14 cellular contexts compared by ENCODE assay signal in the genomic region with DNA sequence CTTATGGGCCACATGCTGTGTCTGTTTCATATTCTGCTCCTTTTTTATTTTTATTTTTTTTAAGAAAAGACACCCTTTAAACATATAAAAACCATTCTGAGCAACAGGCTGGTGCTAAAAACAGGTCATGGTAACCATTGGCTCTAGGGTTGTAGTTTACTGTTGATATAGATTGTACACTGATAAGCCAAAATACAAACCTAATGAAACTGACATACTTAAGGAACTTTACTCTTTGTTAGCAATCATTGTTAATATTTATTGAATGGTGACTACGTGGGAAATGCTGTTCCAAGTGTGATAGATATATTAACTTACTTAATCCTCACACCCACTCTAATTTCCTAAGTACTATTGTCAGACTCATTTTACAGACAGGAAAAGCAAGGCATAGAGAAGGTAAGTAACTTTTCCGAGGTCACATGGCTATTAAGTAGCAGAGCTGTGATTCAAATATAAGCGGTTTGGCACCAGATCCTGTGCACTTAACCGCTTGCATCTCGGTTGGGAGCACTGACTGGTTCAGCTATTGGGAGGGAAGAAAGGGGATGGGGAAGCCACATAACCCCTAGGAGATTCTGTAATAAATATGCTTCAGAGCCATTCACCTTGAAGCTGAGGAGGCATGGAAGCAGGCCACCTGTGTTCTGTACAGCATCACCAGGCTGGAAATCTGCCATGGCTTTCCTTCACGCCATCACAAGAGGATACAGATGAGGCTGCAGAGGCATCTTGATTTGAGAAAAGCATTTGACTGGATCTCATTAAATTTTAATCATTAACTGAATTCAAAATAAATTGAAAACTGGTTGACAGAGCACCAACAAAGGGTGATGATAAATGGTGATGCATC. TPM values are rescaled to one million over a fixed set of nuclear protein-coding genes. Genes with fewer than 3 reads are reported as not detected.
DNase-seq lines count a peak whose midpoint lies in the region; ATAC-seq and TF ChIP-seq lines count a peak whose summit lies in the region.
"Had no signal": no experiment of that assay in that cellular context is flagged by ENCODE, and none has a peak within 500 bp of the region (broad histone marks: within the 10 kb centered on the region; RNA-seq: fewer than 3 reads in every experiment).

No MANE protein-coding gene starts in this region.

- ATAC-seq in heart right ventricle (no peak), Right ventricle myocardium superior (ENCODE audit: poor library complexity) (no peak), GM18870 (IDR thresholded peaks at IDR 0.05; ENCODE audit: unreplicated experiment) (no peak)
- ATAC-seq in activated naive CD4-positive, alpha-beta T cell treated with anti-CD3 and anti-CD28 coated beads, Interleukin-2, amount 50 U/mL, for 72 hours: no peak

- DNase-seq in heart right ventricle: no peak
- DNase-seq in Right ventricle myocardium superior: no peak
- no peak for DNase-seq in epithelial cell of prostate (ENCODE audit: low read depth, low spot score)
- no peak for DNase-seq in osteoblast (ENCODE audit: insufficient read length, low spot score, missing footprints)
- DNase-seq in activated naive CD4-positive, alpha-beta T cell treated with anti-CD3 and anti-CD28 coated beads, Interleukin-2, amount 50 U/mL, for 72 hours (ENCODE audit: low spot score in 2 of 2): no peak
- no peak for DNase-seq in DMS 273 treated with DMSO at 0.1 percent for 48 hours (lab: John Stamatoyannopoulos, UW)
- DNase-seq: activated CD4-positive, alpha-beta memory T cell treated with anti-CD3 and anti-CD28 coated beads for 36 hours; activated naive CD4-positive, alpha-beta T cell; cortex of kidney; EL; KG1; NCI-H2081 treated with DMSO at 0.1 percent for 48 hours had no signal

- peaks cover 65% of the 10 kb centered on the region for H3K79me2 ChIP-seq in osteoblast (ENCODE audit: insufficient read depth, low read length)

- H3K4me2 ChIP-seq in osteoblast (ENCODE audit: insufficient read depth, low read length): no peak overlapping the region

- H3K27ac Mint-ChIP-seq in activated naive CD4-positive, alpha-beta T cell treated with anti-CD3 and anti-CD28 coated beads, Interleukin-2, amount 50 U/mL, for 72 hours: peak overlapping the region in 1 of 2 donors; percentile 60
- H3K27ac Mint-ChIP-seq: activated CD4-positive, alpha-beta memory T cell treated with anti-CD3 and anti-CD28 coated beads for 36 hours had no signal

- H3K36me3 ChIP-seq in heart right ventricle (peaks cover 0 to 19% (median 0%) of the 10 kb centered on the region in 9 donors), osteoblast (ENCODE audit: insufficient read depth, low read length) (peaks cover 22% of the 10 kb centered on the region), urinary bladder (ENCODE audit: insufficient read depth) (no peaks in the 10 kb centered on the region)

- H3K4me3 ChIP-seq in heart right ventricle (no peak overlapping the region), osteoblast (ENCODE audit: insufficient read depth, low read length) (no peak overlapping the region), urinary bladder (ENCODE audit: low read depth, low read length) (no peak overlapping the region)

- intact Hi-C loops in heart right ventricle (cut with DNase I) (loop anchor here in 5 of 10 donors (5.0 to 10.0 kb wide), 5 partner anchors 34 to 119 kb away; partner anchors contain the start of gene REV3L (in 2 of the 5)), Right ventricle myocardium superior (cut with DNase I) (no loop called here)

- 67 to 70% methylated on average over 6 of the region's 6 CpGs for WGBS in heart right ventricle, 2 donors
- WGBS in urinary bladder: 63% methylated on average over 6 of the region's 6 CpGs

- TF ChIP-seq CTCF in heart right ventricle (IDR thresholded peaks at IDR 0.05): no peak
- no peak for TF ChIP-seq CTCF in osteoblast (IDR thresholded peaks at IDR 0.05; ENCODE audit: extremely low read depth, low read depth, low read length)

- H2AFZ ChIP-seq in osteoblast (ENCODE audit: low read length): no peak overlapping the region

- H4K20me1 ChIP-seq in osteoblast (ENCODE audit: insufficient read depth, low read length): no peaks in the 10 kb centered on the region

- H3K4me1 ChIP-seq in heart right ventricle (peaks cover 16 to 84% (median 72%) of the 10 kb centered on the region in 9 donors), osteoblast (ENCODE audit: insufficient read depth, low read length) (peaks cover 45% of the 10 kb centered on the region), urinary bladder (ENCODE audit: insufficient read depth) (no peaks in the 10 kb centered on the region)

- H3K9me3 ChIP-seq in heart right ventricle: no peaks in the 10 kb centered on the region
- H3K9me3 ChIP-seq in osteoblast (ENCODE audit: low read depth, low read length): no peaks in the 10 kb centered on the region

- H3K27ac ChIP-seq in heart right ventricle (peak overlapping the region in 9 of 10 donors; percentile 89 to 97 (median 94)), epithelial cell of prostate (peak overlapping the region; percentile 98), osteoblast (ENCODE audit: low read depth, low read length) (peak overlapping the region; percentile 98), urinary bladder (ENCODE audit: low read depth) (peak overlapping the region; percentile 80)

- H3K36me3 Mint-ChIP-seq in activated naive CD4-positive, alpha-beta T cell treated with anti-CD3 and anti-CD28 coated beads, Interleukin-2, amount 50 U/mL, for 72 hours: peaks cover 4 to 10% of the 10 kb centered on the region in 2 donors

- no peaks in the 10 kb centered on the region for H3K9me3 Mint-ChIP-seq in activated naive CD4-positive, alpha-beta T cell treated with anti-CD3 and anti-CD28 coated beads, Interleukin-2, amount 50 U/mL, for 72 hours
- H3K9me3 Mint-ChIP-seq: activated CD4-positive, alpha-beta memory T cell treated with anti-CD3 and anti-CD28 coated beads for 36 hours had no signal

- H3K27me3 ChIP-seq in heart right ventricle (no peaks in the 10 kb centered on the region), osteoblast (ENCODE audit: insufficient read depth, low read length) (no peaks in the 10 kb centered on the region)

RNA-seq across cellular contexts. Expression of gene TRAF3IP2, which starts 4.9 kb away (rescaled TPM):
- total RNA-seq in heart right ventricle (10 to 100 TPM in 8 of 10 donors, 1 to 10 TPM in 2; 9.7 to 18.0 (median 11.8) TPM), Right ventricle myocardium superior (10.0 TPM), osteoblast (23.6 and 23.9 TPM in 2 replicates), urinary bladder (15.2 TPM)
- polyA plus RNA-seq in heart right ventricle (10 to 100 TPM; 12.5 to 19.8 TPM), urinary bladder (28.8 TPM)
- 10 to 100 TPM; 32.5 to 38.0 TPM for total RNA-seq in activated naive CD4-positive, alpha-beta T cell treated with anti-CD3 and anti-CD28 coated beads, Interleukin-2, amount 50 U/mL, for 72 hours
